ENCODE assay signal across 25 cellular contexts in genomic region chr11:121469910-121470309, GRCh38. TPM values are rescaled to one million over a fixed set of nuclear protein-coding genes. Genes with fewer than 3 reads are reported as not detected.
DNase-seq lines count a peak whose midpoint lies in the region; ATAC-seq and TF ChIP-seq lines count a peak whose summit lies in the region.
"Had no signal": no experiment of that assay in that cellular context is flagged by ENCODE, and none has a peak within 500 bp of the region (broad histone marks: within the 10 kb centered on the region; RNA-seq: fewer than 3 reads in every experiment).

No MANE protein-coding gene starts in this region.

- H3K27ac ChIP-seq in SU-DHL-6 (ENCODE audit: low read depth, low read length) (peak overlapping the region; percentile 4; the same call in 1 of the 2 replicates), thoracic aorta (peak overlapping the region; percentile 6 to 83)
- H3K27ac ChIP-seq: PC-9, WERI-Rb-1 had no signal

- H3K4me1 Mint-ChIP-seq in activated T-cell treated with anti-CD3 and anti-CD28 coated beads, Interleukin-2, amount 50 U/mL, for 72 hours (ENCODE audit: low read depth), result peaks cover 97% of the 10 kb centered on the region
- peaks cover 90% of the 10 kb centered on the region for H3K4me1 Mint-ChIP-seq in activated T-cell treated with anti-CD3 and anti-CD28 coated beads, Interleukin-2, amount 50 U/mL, for 4 hours (ENCODE audit: low read depth)
- peaks cover 100% of the 10 kb centered on the region in 2 donors for H3K4me1 Mint-ChIP-seq in immature natural killer cell

- no peak for DNase-seq in activated T-cell treated with anti-CD3 and anti-CD28 coated beads, Interleukin-2, amount 50 U/mL, for 72 hours
- no peak for DNase-seq in activated T-cell treated with anti-CD3 and anti-CD28 coated beads, Interleukin-2, amount 50 U/mL, for 4 hours
- DNase-seq in immature natural killer cell, result no peak
- no peak for DNase-seq in thoracic aorta (ENCODE audit: low spot score)
- no peak for DNase-seq in NCI-H345 treated with DMSO at 0.1 percent for 48 hours (lab: John Stamatoyannopoulos, UW; ENCODE audit: unreplicated experiment)
- DNase-seq in NCI-H2107 (lab: John Stamatoyannopoulos, UW), result no peak
- DNase-seq: activated CD4-positive, alpha-beta T cell treated with anti-CD3 and anti-CD28 coated beads, Interleukin-2, amount 50 U/mL, for 4 hours; activated naive CD4-positive, alpha-beta T cell; anterior cingulate cortex; COR-L47; NCI-H1048; NCI-H1694 treated with DMSO at 0.1 percent for 48 hours; NCI-H526; occipital lobe; PC-9; stimulated activated CD4-positive, alpha-beta T cell treated with anti-CD3 and anti-CD28 coated beads, Interleukin-15, amount 100 ng/mL, for 24 hours; stimulated activated naive CD4-positive, alpha-beta T cell treated with Interleukin-2 at 50 U/mL for 16 hours; T1000; trophoblast cell; WERI-Rb-1 had no signal

- peak overlapping the region; percentile 34 for H3K27ac Mint-ChIP-seq in activated T-cell treated with anti-CD3 and anti-CD28 coated beads, Interleukin-2, amount 50 U/mL, for 72 hours
- H3K27ac Mint-ChIP-seq in immature natural killer cell, result peak overlapping the region; percentile 95 to 99 (median 96)
- H3K27ac Mint-ChIP-seq: memory B cell had no signal

- H2AFZ ChIP-seq in SU-DHL-6 (ENCODE audit: low read depth, low read length, severe bottlenecking), result no peak overlapping the region
- H2AFZ ChIP-seq: PC-9 had no signal

- H3K9me3 ChIP-seq in SU-DHL-6 (ENCODE audit: insufficient read depth, low read length), result no peaks in the 10 kb centered on the region
- no peaks in the 10 kb centered on the region for H3K9me3 ChIP-seq in thoracic aorta

- peaks cover 0 to 3% of the 10 kb centered on the region in 2 donors for H3K9me3 Mint-ChIP-seq in activated T-cell treated with anti-CD3 and anti-CD28 coated beads, Interleukin-2, amount 50 U/mL, for 72 hours
- no peaks in the 10 kb centered on the region for H3K9me3 Mint-ChIP-seq in activated T-cell treated with anti-CD3 and anti-CD28 coated beads, Interleukin-2, amount 50 U/mL, for 4 hours
- H3K9me3 Mint-ChIP-seq in immature natural killer cell, result no peaks in the 10 kb centered on the region
- H3K9me3 Mint-ChIP-seq: memory B cell had no signal

- peaks cover 39 to 84% of the 10 kb centered on the region in 2 donors for H3K4me1 ChIP-seq in thoracic aorta (ENCODE audit: control insufficient read depth in 1 of 2, low read depth in 2 of 2)

- H3K27me3 ChIP-seq in SU-DHL-6 (ENCODE audit: low read length), result no peaks in the 10 kb centered on the region
- no peaks in the 10 kb centered on the region for H3K27me3 ChIP-seq in thoracic aorta (replicated peaks; ENCODE audit: insufficient read depth)

- peak overlapping the region in 1 of 2 donors; percentile 20 for H3K4me3 Mint-ChIP-seq in activated T-cell treated with anti-CD3 and anti-CD28 coated beads, Interleukin-2, amount 50 U/mL, for 72 hours
- no peak overlapping the region for H3K4me3 Mint-ChIP-seq in activated T-cell treated with anti-CD3 and anti-CD28 coated beads, Interleukin-2, amount 50 U/mL, for 4 hours
- H3K4me3 Mint-ChIP-seq in immature natural killer cell, result peak overlapping the region; percentile 22 to 88 (median 78)
- H3K4me3 Mint-ChIP-seq: memory B cell had no signal

- H3F3A ChIP-seq in SU-DHL-6 (ENCODE audit: insufficient read depth), result peaks cover 36% of the 10 kb centered on the region

- no peaks in the 10 kb centered on the region for H3K9me2 ChIP-seq in SU-DHL-6 (replicated peaks; ENCODE audit: insufficient read depth, low read length)

- no peak for TF ChIP-seq CTCF in SU-DHL-6 (IDR thresholded peaks at IDR 0.05; ENCODE audit: insufficient read depth, low read length, poor library complexity, severe bottlenecking)
- no peak for TF ChIP-seq CTCF in thoracic aorta (IDR thresholded peaks at IDR 0.05)

- ATAC-seq in activated T-cell treated with anti-CD3 and anti-CD28 coated beads, Interleukin-2, amount 50 U/mL, for 72 hours (replicated peaks in 1 of 2), result no peak
- ATAC-seq in activated T-cell treated with anti-CD3 and anti-CD28 coated beads, Interleukin-2, amount 50 U/mL, for 4 hours, result no peak
- ATAC-seq in thoracic aorta (ENCODE audit: insufficient number of reproducible peaks, low FRiP score, low read depth) (no peak), HG02610 (IDR thresholded peaks at IDR 0.05; ENCODE audit: unreplicated experiment) (no peak)
- ATAC-seq: Right ventricle myocardium inferior had no signal

- peaks cover 26% of the 10 kb centered on the region for H4K20me1 ChIP-seq in SU-DHL-6 (ENCODE audit: low read depth, low read length)

- H3K79me2 ChIP-seq in SU-DHL-6 (ENCODE audit: insufficient read depth, low read length), result peaks cover 100% of the 10 kb centered on the region

- no peak overlapping the region for H3K4me2 ChIP-seq in SU-DHL-6 (ENCODE audit: low read depth, low read length, poor library complexity, severe bottlenecking)
- H3K4me2 ChIP-seq: PC-9 had no signal

- H3K4me3 ChIP-seq in SU-DHL-6 (ENCODE audit: insufficient read depth, low read length, poor library complexity, severe bottlenecking) (no peak overlapping the region), thoracic aorta (no peak overlapping the region)
- H3K4me3 ChIP-seq: coronary artery, PC-9 had no signal

- no peaks in the 10 kb centered on the region for H3K27me3 Mint-ChIP-seq in activated T-cell treated with anti-CD3 and anti-CD28 coated beads, Interleukin-2, amount 50 U/mL, for 72 hours (ENCODE audit: low read depth)
- no peaks in the 10 kb centered on the region for H3K27me3 Mint-ChIP-seq in activated T-cell treated with anti-CD3 and anti-CD28 coated beads, Interleukin-2, amount 50 U/mL, for 4 hours (ENCODE audit: low read depth)
- peaks cover 0 to 28% (median 15%) of the 10 kb centered on the region in 3 donors for H3K27me3 Mint-ChIP-seq in immature natural killer cell (ENCODE audit: low read depth in 3 of 3)

- H3K36me3 Mint-ChIP-seq in activated T-cell treated with anti-CD3 and anti-CD28 coated beads, Interleukin-2, amount 50 U/mL, for 72 hours (ENCODE audit: insufficient read depth in 2 of 2), result peaks cover 5 to 12% of the 10 kb centered on the region in 2 donors
- peaks cover 25% of the 10 kb centered on the region for H3K36me3 Mint-ChIP-seq in activated T-cell treated with anti-CD3 and anti-CD28 coated beads, Interleukin-2, amount 50 U/mL, for 4 hours (ENCODE audit: insufficient read depth)
- H3K36me3 Mint-ChIP-seq in immature natural killer cell, result peaks cover 22 to 47% (median 41%) of the 10 kb centered on the region in 3 donors

- H3K36me3 ChIP-seq in SU-DHL-6 (ENCODE audit: low read length) (peaks cover 39% of the 10 kb centered on the region), thoracic aorta (no peaks in the 10 kb centered on the region)
- H3K36me3 ChIP-seq: WERI-Rb-1 had no signal

- H3K9ac ChIP-seq in SU-DHL-6 (ENCODE audit: low read length), result no peak overlapping the region

RNA-seq across cellular contexts. Expression of gene SORL1, which starts 17.8 kb away (rescaled TPM):
- 10 to 100 TPM; 66.3 to 80.0 TPM for total RNA-seq in activated T-cell treated with anti-CD3 and anti-CD28 coated beads, Interleukin-2, amount 50 U/mL, for 72 hours
- 10 to 100 TPM; 21.3 to 25.6 (median 21.3) TPM for total RNA-seq in activated T-cell treated with anti-CD3 and anti-CD28 coated beads, Interleukin-2, amount 50 U/mL, for 4 hours
- polyA plus RNA-seq in immature natural killer cell, result 100 to 1,000 TPM; 125 to 281 (median 189) TPM
- 10 to 100 TPM; 26.9 to 33.0 TPM for total RNA-seq in thoracic aorta
